In the genomic region with DNA sequence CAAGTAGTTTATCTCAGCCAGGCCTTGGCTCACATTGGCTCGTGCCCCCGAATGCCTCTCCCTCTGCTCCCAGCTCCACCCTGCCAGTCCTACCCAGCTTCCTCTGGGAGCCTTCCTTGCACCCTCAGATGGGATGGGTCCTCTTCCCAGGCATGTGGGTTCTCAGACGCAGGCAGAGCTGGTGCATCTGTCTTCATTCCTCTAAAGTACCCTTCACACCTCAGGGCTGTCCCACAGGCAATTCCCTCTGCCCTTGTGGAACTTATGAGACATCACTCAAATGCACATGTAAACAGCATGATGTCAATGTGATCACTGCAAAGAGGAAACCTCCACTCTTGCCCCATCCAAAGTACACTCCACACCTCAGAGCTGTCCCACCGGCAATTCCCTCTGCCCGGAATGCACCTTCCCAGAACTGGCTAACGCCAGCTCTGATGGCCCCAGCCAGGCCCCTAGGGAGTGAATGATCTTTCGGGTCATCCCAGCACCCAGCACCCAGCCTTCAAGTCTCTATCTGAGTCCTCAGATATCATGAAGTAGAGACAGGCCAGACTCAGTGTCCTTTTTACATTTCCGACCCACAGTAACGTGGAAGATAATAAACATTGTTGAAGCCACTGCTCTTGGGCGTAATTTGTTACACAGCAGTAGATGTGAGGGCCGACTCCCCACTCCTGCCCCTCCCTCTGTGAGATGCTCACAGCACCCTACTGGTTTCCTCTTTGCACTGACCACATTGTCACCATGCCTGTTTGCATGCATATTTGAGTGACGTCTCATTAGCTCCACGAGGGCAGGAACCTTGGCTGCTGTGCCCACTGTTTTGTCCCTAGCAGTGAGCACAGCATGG, we compare ENCODE assay signal across 16 cellular contexts.
DNase-seq lines count a peak whose midpoint lies in the region; ATAC-seq and TF ChIP-seq lines count a peak whose summit lies in the region.
"Had no signal": no experiment of that assay in that cellular context is flagged by ENCODE, and none has a peak within 500 bp of the region (broad histone marks: within the 10 kb centered on the region; RNA-seq: fewer than 3 reads in every experiment).

No MANE protein-coding gene starts in this region.

- no peak overlapping the region for H3K4me3 Mint-ChIP-seq in central memory CD8-positive, alpha-beta T cell
- H3K4me3 Mint-ChIP-seq: T-helper 1 cell treated with Interleukin-12 subunit alpha and Interleukin-12 subunit beta and Interleukin-4 antibody, amounts not matched to agents 30 μg/mL and 1 μg/mL, for 36 hours had no signal

- H3K36me3 Mint-ChIP-seq in central memory CD8-positive, alpha-beta T cell (ENCODE audit: insufficient read depth) = peaks cover 4% of the 10 kb centered on the region

- peaks cover 7 to 36% (median 26%) of the 10 kb centered on the region in 10 experiments; a peak in 19 of 20 replicates for H3K4me1 ChIP-seq in BLaER1 treated with 17β-estradiol and CSF1 and Interleukin-3, amounts not matched to agents 10 nM and 100 nM
- H3K4me1 ChIP-seq in mucosa of descending colon (ENCODE audit: low read depth) = peaks cover 4% of the 10 kb centered on the region

- TF ChIP-seq CTCF in mucosa of descending colon (IDR thresholded peaks at IDR 0.05) = no peak

- no peaks in the 10 kb centered on the region for H4K20me1 ChIP-seq in BLaER1 treated with 17β-estradiol and CSF1 and Interleukin-3, amounts not matched to agents 10 nM and 100 nM

- H3K4me1 Mint-ChIP-seq in central memory CD8-positive, alpha-beta T cell = peaks cover 17% of the 10 kb centered on the region

- H3K36me3 ChIP-seq in BLaER1 treated with 17β-estradiol and CSF1 and Interleukin-3, amounts not matched to agents 10 nM and 100 nM = 0 out of 22 replicates have a peak, but pooled peaks cover 0 to 2% (median 0%) of the 10 kb centered on the region in 11 experiments
- H3K36me3 ChIP-seq in mucosa of descending colon (ENCODE audit: low read depth) = no peaks in the 10 kb centered on the region

- peak; percentile 48 for ATAC-seq in GM18909 (IDR thresholded peaks at IDR 0.05; ENCODE audit: poor library complexity, unreplicated experiment)
- ATAC-seq in central memory CD8-positive, alpha-beta T cell (replicated peaks; ENCODE audit: extremely low read depth, poor library complexity, severe bottlenecking) = no peak
- peak; percentile 16 for ATAC-seq in mucosa of descending colon
- no peak for ATAC-seq in HG02852 (IDR thresholded peaks at IDR 0.05; ENCODE audit: unreplicated experiment)

- intact Hi-C loops in mucosa of descending colon (cut with DNase I, micrococcal nuclease) = no loop called here

- H3K27ac Mint-ChIP-seq in central memory CD8-positive, alpha-beta T cell (ENCODE audit: low read depth) = peak overlapping the region; percentile 17
- H3K27ac Mint-ChIP-seq: T-helper 1 cell treated with Interleukin-12 subunit alpha and Interleukin-12 subunit beta and Interleukin-4 antibody, amounts not matched to agents 30 μg/mL and 1 μg/mL, for 36 hours had no signal

- no peaks in the 10 kb centered on the region for H3K27me3 ChIP-seq in BLaER1 treated with 17β-estradiol and CSF1 and Interleukin-3, amounts not matched to agents 10 nM and 100 nM

- no peak overlapping the region for H3K9ac ChIP-seq in BLaER1 treated with 17β-estradiol and CSF1 and Interleukin-3, amounts not matched to agents 10 nM and 100 nM
- H3K9ac ChIP-seq: parathyroid adenoma had no signal

- no peaks in the 10 kb centered on the region for H3K27me3 Mint-ChIP-seq in central memory CD8-positive, alpha-beta T cell

- peaks cover 3 to 21% (median 16%) of the 10 kb centered on the region in 11 experiments; a peak in 20 of 22 replicates for H3K9me3 ChIP-seq in BLaER1 treated with 17β-estradiol and CSF1 and Interleukin-3, amounts not matched to agents 10 nM and 100 nM (replicated peaks in 1 of 11)
- no peaks in the 10 kb centered on the region for H3K9me3 ChIP-seq in mucosa of descending colon

- no peak overlapping the region for H3K4me3 ChIP-seq in BLaER1 treated with 17β-estradiol and CSF1 and Interleukin-3, amounts not matched to agents 10 nM and 100 nM
- H3K4me3 ChIP-seq in mucosa of descending colon = no peak overlapping the region

- H3K4me2 ChIP-seq in BLaER1 treated with 17β-estradiol and CSF1 and Interleukin-3, amounts not matched to agents 10 nM and 100 nM = peak overlapping the region; percentile 24 to 73 (median 59); a peak in 21 of 22 replicates

- DNase-seq in central memory CD8-positive, alpha-beta T cell (ENCODE audit: low spot score in 2 of 2) = no peak
- DNase-seq in mucosa of descending colon (no peak), ureter (ENCODE audit: low spot score) (no peak), NCI-H1105 (lab: John Stamatoyannopoulos, UW) (no peak), Ammon's horn (ENCODE audit: low spot score) (no peak)
- DNase-seq: dermis blood vessel endothelial cell; DMS 273 treated with DMSO at 0.1 percent for 48 hours; kidney glomerular epithelial cell; MM.1S; NCI-H2171; NK-92 treated with Interleukin-12 subunit alpha and Interleukin-12 subunit beta, amount 100 ng/mL, for 24 hours had no signal

- no peaks in the 10 kb centered on the region for H3K9me3 Mint-ChIP-seq in central memory CD8-positive, alpha-beta T cell

- H3K27ac ChIP-seq in BLaER1 treated with 17β-estradiol and CSF1 and Interleukin-3, amounts not matched to agents 10 nM and 100 nM = no peak overlapping the region
- H3K27ac ChIP-seq: parathyroid adenoma had no signal

Comparison
In these comparisons a context has a peak if more than half of its experiments do, and no peak if none do; other contexts are left out.
1. ATAC-seq: peak in GM18909 (single experiment) and mucosa of descending colon (single experiment); none in central memory CD8-positive, alpha-beta T cell (single experiment) and HG02852 (single experiment).